Comparison of ENCODE assay signal across 13 cellular contexts in genomic region chr14:91405241-91405721, GRCh38. TPM values are rescaled to one million over a fixed set of nuclear protein-coding genes. Genes with fewer than 3 reads are reported as not detected.
DNase-seq lines count a peak whose midpoint lies in the region; ATAC-seq, FAIRE-seq and TF ChIP-seq lines count a peak whose summit lies in the region.
"Had no signal": no experiment of that assay in that cellular context is flagged by ENCODE, and none has a peak within 500 bp of the region (broad histone marks: within the 10 kb centered on the region; RNA-seq: fewer than 3 reads in every experiment).

No MANE protein-coding gene starts in this region.

- peak overlapping the region; percentile 37 for H3K4me3 ChIP-seq in Jurkat, Clone E6-1 (ENCODE audit: low read length)
- no peak overlapping the region for H3K4me3 ChIP-seq in HepG2 (replicated peaks in 1 of 3; ENCODE audit: insufficient read depth in 1 of 3, low read depth in 2 of 3, low read length in 3 of 3)
- H3K4me3 ChIP-seq: dorsolateral prefrontal cortex, PC-9 had no signal

- no peaks in the 10 kb centered on the region; the same call in 1 of the 2 replicates for H4K20me1 ChIP-seq in HepG2 (ENCODE audit: insufficient read depth, low read length)

- H3K9ac ChIP-seq in HepG2 (ENCODE audit: insufficient read depth, low read depth, low read length): no peak overlapping the region

- no TSS peak for BruUV-seq in HepG2 (replicated peaks; lab: Mats Ljungman, UMichigan)

- WGBS in HepG2 (ENCODE audit: low lambda C conversion rate): 98% methylated on average over 14 of the region's 14 CpGs

- TF ChIP-seq POLR2A in HepG2 (IDR thresholded peaks at IDR 0.05; ENCODE audit: insufficient read depth in 1 of 2, low read depth in 2 of 2, low read length in 2 of 2): no peak

- intact Hi-C loops in HepG2 (cut with micrococcal nuclease; ENCODE audit: unreplicated experiment): no loop called here

- TF ChIP-seq EP300 in HepG2 (IDR thresholded peaks at IDR 0.05; ENCODE audit: low read depth in 2 of 2, low read length in 2 of 2): no peak
- TF ChIP-seq EP300 in HepG2 (CRISPR knock-in tag; IDR thresholded peaks at IDR 0.05; ENCODE audit: borderline replicate concordance): no peak

- peaks cover 89% of the 10 kb centered on the region for H3K4me1 Mint-ChIP-seq in central memory CD8-positive, alpha-beta T cell

- CTCF ChIA-PET in HepG2 (lab: Yijun Ruan, JAX; ENCODE audit: low intra/inter-chr PET ratio, low total read pairs): no interaction called here

- in situ Hi-C loops in HepG2 (cut with HindIII; ENCODE audit: extremely low pct_ligation_motif_present, low pct_unique_long_range_greater_than_20kb): no loop called here

- no peak for TF ChIP-seq RAD21 in HepG2 (CRISPR knock-in tag; IDR thresholded peaks at IDR 0.05)

- H3K4me2 ChIP-seq in HepG2 (ENCODE audit: low read depth, low read length): no peak overlapping the region
- H3K4me2 ChIP-seq: PC-9 had no signal

- peak; percentile 49 for ATAC-seq in central memory CD8-positive, alpha-beta T cell (replicated peaks; ENCODE audit: extremely low read depth, poor library complexity, severe bottlenecking)
- ATAC-seq in HepG2: no peak

- DNase-seq in Jurkat, Clone E6-1 (ENCODE audit: low read depth, low spot score): peak; percentile 69
- DNase-seq in activated CD8-positive, alpha-beta memory T cell treated with anti-CD3 and anti-CD28 coated beads for 24 hours: peak; percentile 82
- peak; percentile 56 to 57 for DNase-seq in central memory CD8-positive, alpha-beta T cell (ENCODE audit: low spot score in 2 of 2)
- peak; percentile 46 to 64 for DNase-seq in stimulated activated CD8-positive, alpha-beta memory T cell treated with anti-CD3 and anti-CD28 coated beads, Interleukin-15, amount 100 ng/mL, for 4 hours (ENCODE audit: low read depth in 2 of 2)
- DNase-seq in RPMI8226 (no peak), amniotic stem cell (lab: John Stamatoyannopoulos, UW) (no peak), HepG2 (ENCODE audit: low spot score) (no peak), hepatic stellate cell (ENCODE audit: low spot score) (no peak)
- DNase-seq: Caco-2, midbrain, PC-9 had no signal

- no peaks in the 10 kb centered on the region; a peak in 1 of 5 replicates for H3K27me3 ChIP-seq in HepG2 (ENCODE audit: control insufficient read depth in 1 of 2, insufficient read depth in 2 of 2, low read length in 2 of 2)
- H3K27me3 ChIP-seq: dorsolateral prefrontal cortex had no signal

- H3K27ac Mint-ChIP-seq in central memory CD8-positive, alpha-beta T cell (ENCODE audit: low read depth): peak overlapping the region; percentile 99
- H3K27ac Mint-ChIP-seq: type B pancreatic cell had no signal

- no peaks in the 10 kb centered on the region for H3K27me3 Mint-ChIP-seq in central memory CD8-positive, alpha-beta T cell
- H3K27me3 Mint-ChIP-seq: type B pancreatic cell had no signal

- TF ChIP-seq CTCF in HepG2 (CRISPR knock-in tag; IDR thresholded peaks at IDR 0.05): no peak

- no peaks in the 10 kb centered on the region for H3K9me3 ChIP-seq in HepG2 (ENCODE audit: low read length)
- H3K9me3 ChIP-seq: Caco-2 had no signal

- no peak overlapping the region for H2AFZ ChIP-seq in HepG2 (ENCODE audit: low read length)
- H2AFZ ChIP-seq: PC-9 had no signal

- H3K9me3 Mint-ChIP-seq in central memory CD8-positive, alpha-beta T cell: no peaks in the 10 kb centered on the region
- H3K9me3 Mint-ChIP-seq: type B pancreatic cell had no signal

- peaks cover 7% of the 10 kb centered on the region for H3K4me1 ChIP-seq in HepG2 (ENCODE audit: insufficient read depth, low read length)
- H3K4me1 ChIP-seq: Caco-2 had no signal

- peak overlapping the region; percentile 77 for H3K4me3 Mint-ChIP-seq in central memory CD8-positive, alpha-beta T cell
- H3K4me3 Mint-ChIP-seq: type B pancreatic cell had no signal

- no peak for FAIRE-seq in HepG2 (lab: Jason Lieb, UNC)

- POLR2A ChIA-PET in HepG2 (lab: Yijun Ruan, JAX): interaction anchor here (1.2 kb wide), 1 partner anchor 13 kb away, joined by 3 read pairs; the partner anchor contains the start of gene CCDC88C

- H3K27ac ChIP-seq in HepG2 (ENCODE audit: extremely low read length, insufficient read depth, low read length): no peak overlapping the region
- H3K27ac ChIP-seq: dorsolateral prefrontal cortex, PC-9 had no signal

- H3K79me2 ChIP-seq in HepG2 (ENCODE audit: insufficient read depth, low read length): peaks cover 39% of the 10 kb centered on the region

- peaks cover 5 to 8% of the 10 kb centered on the region in 2 experiments; a peak in 3 of 5 replicates for H3K36me3 ChIP-seq in HepG2 (replicated peaks in 1 of 2; ENCODE audit: control insufficient read depth in 1 of 2, insufficient read depth in 2 of 2, low read length in 2 of 2)

- H3K36me3 Mint-ChIP-seq in central memory CD8-positive, alpha-beta T cell (ENCODE audit: insufficient read depth): peaks cover 56% of the 10 kb centered on the region

TF ChIP-seq in HepG2, 621 proteins besides CTCF, POLR2A, EP300 and RAD21:
- TF ChIP-seq ZNF639 (CRISPR knock-in tag; conservative IDR thresholded peaks at IDR 0.05) (no peak), ZBTB14 (CRISPR knock-in tag; IDR thresholded peaks at IDR 0.05) (no peak), HMGA1 (CRISPR knock-in tag; conservative IDR thresholded peaks at IDR 0.05) (no peak), AKAP8 (CRISPR knock-in tag; IDR thresholded peaks at IDR 0.05) (no peak), SP140L (CRISPR knock-in tag; IDR thresholded peaks at IDR 0.05; ENCODE audit: borderline replicate concordance) (no peak)
TF ChIP-seq in HepG2: peak in this region for 0.

RNA-seq across cellular contexts. Expression of gene CCDC88C, which starts 12.3 kb away (rescaled TPM):
- 52.9 TPM for polyA plus RNA-seq in Jurkat, Clone E6-1 (2012; ENCODE audit: insufficient read depth, insufficient read length)
- 10.4 and 11.7 TPM in 2 replicates for total RNA-seq in HepG2 (2016; rRNA removed; fragmentation: Illumina TruSeq; extraction: Trizol)
- total RNA-seq in HepG2 (2016; cell fraction: cytosol; rRNA removed; fragmentation: Illumina TruSeq; extraction: Trizol; ENCODE audit: low read depth): 7.1 and 8.3 TPM in 2 replicates
- 7.7 and 11.4 TPM in 2 replicates for total RNA-seq in HepG2 (2016; cell fraction: insoluble cytoplasmic fraction; rRNA removed; fragmentation: Illumina TruSeq; extraction: Trizol)
- total RNA-seq in HepG2 (2016; cell fraction: membrane; rRNA removed; fragmentation: Illumina TruSeq; extraction: Trizol): 8.7 and 9.6 TPM in 2 replicates
- total RNA-seq in HepG2 (2016; cell fraction: nucleus; rRNA removed; fragmentation: Illumina TruSeq; extraction: Trizol): 17.4 and 18.0 TPM in 2 replicates
- polyA plus RNA-seq in HepG2 (2011; rRNA removed): 3.6 and 4.3 TPM in 2 replicates
- 2.3 and 3.2 TPM in 2 replicates for polyA plus RNA-seq in HepG2 (2011; cell fraction: cytosol; rRNA removed)
- 11.4 and 12.1 TPM in 2 replicates for polyA plus RNA-seq in HepG2 (2011; cell fraction: nucleus; rRNA removed)
- 3.7 and 5.3 TPM in 2 replicates for polyA plus RNA-seq in HepG2 (2012)
- polyA plus RNA-seq in HepG2 (2016; cell fraction: cytosol; fragmentation: Illumina TruSeq; extraction: Trizol; ENCODE audit: low read depth): 5.2 and 5.3 TPM in 2 replicates
- 8.0 and 9.8 TPM in 2 replicates for polyA plus RNA-seq in HepG2 (2016; cell fraction: insoluble cytoplasmic fraction; fragmentation: Illumina TruSeq; extraction: Trizol; ENCODE audit: low read depth)
- polyA plus RNA-seq in HepG2 (2016; cell fraction: membrane; fragmentation: Illumina TruSeq; extraction: Trizol; ENCODE audit: low read depth): 5.3 and 5.8 TPM in 2 replicates
- 18.1 and 18.5 TPM in 2 replicates for polyA plus RNA-seq in HepG2 (2016; cell fraction: nucleus; fragmentation: Illumina TruSeq; extraction: Trizol; ENCODE audit: insufficient read depth, low read depth)
- 12.3 and 15.2 TPM in 2 replicates for polyA minus RNA-seq in HepG2 (2011; rRNA and poly(A)+ RNA removed; ENCODE audit: low replicate concordance)
- polyA minus RNA-seq in HepG2 (2011; cell fraction: cytosol; rRNA and poly(A)+ RNA removed): 4.3 and 4.5 TPM in 2 replicates
- 14.3 and 24.1 TPM in 2 replicates for polyA minus RNA-seq in HepG2 (2011; cell fraction: nucleus; rRNA and poly(A)+ RNA removed)

Comparison
In these comparisons a context has a peak if more than half of its experiments do, and no peak if none do; other contexts are left out.
1. DNase-seq: peak in Jurkat, Clone E6-1 (single experiment), activated CD8-positive, alpha-beta memory T cell treated with anti-CD3 and anti-CD28 coated beads for 24 hours (single experiment), central memory CD8-positive, alpha-beta T cell (2 of 2) and stimulated activated CD8-positive, alpha-beta memory T cell treated with anti-CD3 and anti-CD28 coated beads, Interleukin-15, amount 100 ng/mL, for 4 hours (2 of 2); none in RPMI8226 (single experiment), amniotic stem cell (single experiment), HepG2 (single experiment) and hepatic stellate cell (single experiment).